In genomic region chr11:848380-848931, GRCh38 we compare ENCODE assay signal across 8 cellular contexts. TPM values are rescaled to one million over a fixed set of nuclear protein-coding genes. Genes with fewer than 3 reads are reported as not detected.
A peak's percentile ranks its signal among the peaks of the same experiment; 100 is the strongest.
DNase-seq lines count a peak whose midpoint lies in the region; ATAC-seq and TF ChIP-seq lines count a peak whose summit lies in the region.

No MANE protein-coding gene starts in this region.

- peak overlapping the region; percentile 99 for H3K27ac ChIP-seq in RWPE1

- H3K36me3 Mint-ChIP-seq in activated naive CD4-positive, alpha-beta T cell treated with anti-CD3 and anti-CD28 coated beads, Interleukin-2, amount 10 ng/mL, durations not matched to agents 7 days and 5 days: no peaks in the 10 kb centered on the region

- POLR2A ChIA-PET in RWPE1 (lab: Yijun Ruan, JAX; ENCODE audit: low non-redundant PET): no interaction called here

- intact Hi-C loops in left ventricle myocardium superior (cut with micrococcal nuclease): no loop called here

- no peak overlapping the region for H3K27ac Mint-ChIP-seq in activated naive CD4-positive, alpha-beta T cell treated with anti-CD3 and anti-CD28 coated beads, Interleukin-2, amount 10 ng/mL, durations not matched to agents 7 days and 5 days

- TF ChIP-seq CTCF in RWPE1 (conservative IDR thresholded peaks at IDR 0.05; ENCODE audit: low read depth): peak; percentile 79

- H3K4me1 Mint-ChIP-seq in activated naive CD4-positive, alpha-beta T cell treated with anti-CD3 and anti-CD28 coated beads, Interleukin-2, amount 10 ng/mL, durations not matched to agents 7 days and 5 days: peaks cover 19% of the 10 kb centered on the region

- peak; percentile 4 for ATAC-seq in left ventricle myocardium superior
- no peak for ATAC-seq in GM21825 (IDR thresholded peaks at IDR 0.05; ENCODE audit: unreplicated experiment)
- no peak for ATAC-seq in GM18498 (IDR thresholded peaks at IDR 0.05; ENCODE audit: unreplicated experiment)

- H3K4me3 Mint-ChIP-seq in activated naive CD4-positive, alpha-beta T cell treated with anti-CD3 and anti-CD28 coated beads, Interleukin-2, amount 10 ng/mL, durations not matched to agents 7 days and 5 days: peak overlapping the region; percentile 40

- DNase-seq in NCI-H2081 (lab: John Stamatoyannopoulos, UW): peak; percentile 45 to 60
- DNase-seq in NCI-H2081 treated with DMSO at 0.1 percent for 48 hours (lab: John Stamatoyannopoulos, UW): no peak
- no peak for DNase-seq in RWPE1 (ENCODE audit: low spot score)
- DNase-seq in activated naive CD4-positive, alpha-beta T cell treated with anti-CD3 and anti-CD28 coated beads, Interleukin-2, amount 10 ng/mL, durations not matched to agents 7 days and 5 days: peak; percentile 78
- DNase-seq in left ventricle myocardium superior: peak; percentile 71
- peak; percentile 60 for DNase-seq in stimulated activated CD4-positive, alpha-beta T cell treated with anti-CD3 and anti-CD28 coated beads, Interleukin-1b, Interleukin-23, amount 100 ng/mL, for 48 hours

- CTCF ChIA-PET in RWPE1 (lab: Yijun Ruan, JAX): interaction anchor here (0.7 to 1.4 kb wide), 10 partner anchors 9 to 205 kb away, joined by 3 to 5 read pairs (median 4); no protein-coding TSS in a partner anchor
- CTCF ChIA-PET in activated naive CD4-positive, alpha-beta T cell treated with anti-CD3 and anti-CD28 coated beads, Interleukin-2, amount 10 ng/mL, durations not matched to agents 7 days and 5 days (lab: Charles Lee): interaction anchor here (0.7 to 3.5 kb wide), 6 partner anchors 17 to 203 kb away, joined by 3 to 39 read pairs (median 4); partner anchors contain the start of gene CHID1

- no peaks in the 10 kb centered on the region for H3K9me3 Mint-ChIP-seq in activated naive CD4-positive, alpha-beta T cell treated with anti-CD3 and anti-CD28 coated beads, Interleukin-2, amount 10 ng/mL, durations not matched to agents 7 days and 5 days

- H3K27me3 Mint-ChIP-seq in activated naive CD4-positive, alpha-beta T cell treated with anti-CD3 and anti-CD28 coated beads, Interleukin-2, amount 10 ng/mL, durations not matched to agents 7 days and 5 days: peaks cover 72% of the 10 kb centered on the region

RNA-seq across cellular contexts. Expression of gene TSPAN4, which starts 5.8 kb away (rescaled TPM):
- total RNA-seq in left ventricle myocardium superior: 40.5 TPM

RNA-seq across cellular contexts. Expression of gene POLR2L, which starts 6.1 kb away (rescaled TPM):
- total RNA-seq in left ventricle myocardium superior: 266 TPM

RNA-seq across cellular contexts. Expression of gene CD151, which starts 15.7 kb away (rescaled TPM):
- total RNA-seq in left ventricle myocardium superior: 401 TPM

RNA-seq across cellular contexts. Expression of gene CRACR2B, which starts 20.7 kb away (rescaled TPM):
- total RNA-seq in left ventricle myocardium superior: 31.0 TPM

RNA-seq across cellular contexts. Expression of gene PNPLA2, which starts 29.7 kb away (rescaled TPM):
- total RNA-seq in left ventricle myocardium superior: 321 TPM

Comparison
In these comparisons a context has a peak if more than half of its experiments do, and no peak if none do; other contexts are left out.
1. DNase-seq: peak in NCI-H2081 (2 of 2), activated naive CD4-positive, alpha-beta T cell treated with anti-CD3 and anti-CD28 coated beads, Interleukin-2, amount 10 ng/mL, durations not matched to agents 7 days and 5 days (single experiment), left ventricle myocardium superior (single experiment) and stimulated activated CD4-positive, alpha-beta T cell treated with anti-CD3 and anti-CD28 coated beads, Interleukin-1b, Interleukin-23, amount 100 ng/mL, for 48 hours (single experiment); none in NCI-H2081 treated with DMSO at 0.1 percent for 48 hours (single experiment) and RWPE1 (single experiment).